8 cellular contexts compared by ENCODE assay signal in genomic region chr2:95728878-95729511, GRCh38.
DNase-seq lines count a peak whose midpoint lies in the region; ATAC-seq, FAIRE-seq and TF ChIP-seq lines count a peak whose summit lies in the region.

No MANE protein-coding gene starts in this region.

- no peak overlapping the region for H3K27ac Mint-ChIP-seq in brain

- H3K4me3 Mint-ChIP-seq in brain = no peak overlapping the region

- DNase-seq in activated naive CD4-positive, alpha-beta T cell treated with Interleukin-2 at 50 U/mL for 16 hours = peak; percentile 8
- no peak for DNase-seq in activated naive CD4-positive, alpha-beta T cell (lab: John Stamatoyannopoulos, UW)
- peak; percentile 54 for DNase-seq in LoVo (ENCODE audit: low spot score)
- peak; percentile 73 for DNase-seq in RCC 7860 (ENCODE audit: low spot score)
- peak; percentile 64 for DNase-seq in iPS-NIHi7 (ENCODE audit: extremely low spot score)
- peak; percentile 3 for DNase-seq in stimulated activated CD4-positive, alpha-beta T cell treated with anti-CD3 and anti-CD28 coated beads, Interleukin-2, amount 100 ng/mL, for 4 hours (ENCODE audit: low read depth)

- H3K36me3 Mint-ChIP-seq in brain = no peaks in the 10 kb centered on the region

- no peaks in the 10 kb centered on the region for H3K4me1 Mint-ChIP-seq in brain

- H3K9me3 Mint-ChIP-seq in brain = peaks cover 0 to 5% (median 0%) of the 10 kb centered on the region in 5 experiments

- TF ChIP-seq CTCF in brain (conservative IDR thresholded peaks at IDR 0.05) = peak; percentile 77 to 89

- peak; percentile 58 for FAIRE-seq in RCC 7860 (lab: Jason Lieb, UNC)

- ATAC-seq in GM21367 (IDR thresholded peaks at IDR 0.05; ENCODE audit: unreplicated experiment) = no peak

- H3K27me3 Mint-ChIP-seq in brain = peaks cover 28% of the 10 kb centered on the region

Comparison
In these comparisons a context has a peak if more than half of its experiments do, and no peak if none do; other contexts are left out.
1. DNase-seq: peak in activated naive CD4-positive, alpha-beta T cell treated with Interleukin-2 at 50 U/mL for 16 hours (single experiment), LoVo (single experiment), RCC 7860 (single experiment), iPS-NIHi7 (single experiment) and stimulated activated CD4-positive, alpha-beta T cell treated with anti-CD3 and anti-CD28 coated beads, Interleukin-2, amount 100 ng/mL, for 4 hours (single experiment); none in activated naive CD4-positive, alpha-beta T cell (0 of 4).